In the genomic region with DNA sequence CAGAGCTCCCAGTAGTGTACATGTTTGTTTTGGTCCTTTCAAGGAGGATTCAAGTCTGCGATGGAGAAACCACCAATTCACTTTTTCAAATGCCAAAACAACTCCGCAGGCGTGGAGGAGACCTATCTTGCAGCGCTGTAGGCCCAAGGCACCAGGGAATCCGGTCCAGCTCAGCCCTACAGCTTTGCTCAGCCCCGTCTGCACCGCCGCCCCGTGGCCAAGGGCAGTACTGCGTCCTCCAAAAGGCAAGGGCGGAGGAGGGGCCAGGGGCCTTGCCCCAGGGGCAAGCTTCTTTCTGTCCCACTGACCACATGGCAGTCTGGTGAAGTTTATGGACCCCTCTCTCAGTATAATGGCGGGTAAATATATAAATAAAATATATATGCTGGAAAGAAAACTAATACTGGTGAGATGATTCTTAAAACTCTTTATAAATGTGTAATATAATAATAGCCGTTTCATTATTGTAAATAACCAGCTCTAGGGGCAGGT, we compare ENCODE assay signal across 8 cellular contexts. TPM values are rescaled to one million over a fixed set of nuclear protein-coding genes. Genes with fewer than 3 reads are reported as not detected.
DNase-seq lines count a peak whose midpoint lies in the region; ATAC-seq, FAIRE-seq and TF ChIP-seq lines count a peak whose summit lies in the region.

No MANE protein-coding gene starts in this region.

- H3K4me3 Mint-ChIP-seq in activated CD4-positive, alpha-beta T cell treated with anti-CD3 and anti-CD28 coated beads, Interleukin-2, amount 10 ng/mL, durations not matched to agents 24 days and 14 days, result no peak overlapping the region

- H3K9ac ChIP-seq in HepG2 (ENCODE audit: insufficient read depth, low read depth, low read length), result no peak overlapping the region

- peaks cover 8% of the 10 kb centered on the region for H3K4me1 ChIP-seq in HepG2 (ENCODE audit: insufficient read depth, low read length)

- FAIRE-seq in HepG2 (lab: Jason Lieb, UNC), result peak; percentile 76

- H3K36me3 ChIP-seq in HepG2 (replicated peaks in 1 of 2; ENCODE audit: control insufficient read depth in 1 of 2, insufficient read depth in 2 of 2, low read length in 2 of 2), result no peaks in the 10 kb centered on the region

- TF ChIP-seq EP300 in HepG2 (IDR thresholded peaks at IDR 0.05; ENCODE audit: low read depth in 2 of 2, low read length in 2 of 2) (no peak), HepG2 (CRISPR knock-in tag; IDR thresholded peaks at IDR 0.05; ENCODE audit: borderline replicate concordance) (no peak)

- H3K4me1 Mint-ChIP-seq in activated CD4-positive, alpha-beta T cell treated with anti-CD3 and anti-CD28 coated beads, Interleukin-2, amount 10 ng/mL, durations not matched to agents 24 days and 14 days, result peaks cover 3% of the 10 kb centered on the region

- POLR2A ChIA-PET in HepG2 (lab: Yijun Ruan, JAX), result interaction anchor here (0.5 to 1.5 kb wide), 3 partner anchors 56 to 731 kb away, joined by 3 to 7 read pairs (median 3); partner anchors contain the start of gene DUSP3

- 2% methylated on average over 13 of the region's 13 CpGs for WGBS in HepG2 (ENCODE audit: low lambda C conversion rate)

- peaks cover 4 to 38% of the 10 kb centered on the region in 2 experiments for H3K27me3 ChIP-seq in HepG2 (ENCODE audit: control insufficient read depth in 1 of 2, insufficient read depth in 2 of 2, low read length in 2 of 2)

- no peaks in the 10 kb centered on the region for H3K36me3 Mint-ChIP-seq in activated CD4-positive, alpha-beta T cell treated with anti-CD3 and anti-CD28 coated beads, Interleukin-2, amount 10 ng/mL, durations not matched to agents 24 days and 14 days (ENCODE audit: low read depth)

- no peaks in the 10 kb centered on the region for H3K9me3 Mint-ChIP-seq in activated CD4-positive, alpha-beta T cell treated with anti-CD3 and anti-CD28 coated beads, Interleukin-2, amount 10 ng/mL, durations not matched to agents 24 days and 14 days

- H3K27me3 Mint-ChIP-seq in activated CD4-positive, alpha-beta T cell treated with anti-CD3 and anti-CD28 coated beads, Interleukin-2, amount 10 ng/mL, durations not matched to agents 24 days and 14 days, result peaks cover 8% of the 10 kb centered on the region

- peak; percentile 96 for DNase-seq in AG20443 (ENCODE audit: low spot score)
- peak; percentile 18 for DNase-seq in NCI-H446 treated with DMSO at 0.1 percent for 48 hours (lab: John Stamatoyannopoulos, UW)
- DNase-seq in activated CD4-positive, alpha-beta T cell treated with anti-CD3 and anti-CD28 coated beads, Interleukin-2, amount 10 ng/mL, durations not matched to agents 24 days and 14 days, result peak; percentile 95
- peak; percentile 85 for DNase-seq in coronary artery (ENCODE audit: low spot score)
- peak; percentile 61 for DNase-seq in HepG2 (ENCODE audit: low spot score)
- peak; percentile 20 to 79 (median 37) for DNase-seq in stimulated activated CD4-positive, alpha-beta T cell treated with anti-CD3 and anti-CD28 coated beads, TNF-alpha, amount 100 ng/mL, for 1 hour (ENCODE audit: low read depth in 3 of 3, low spot score in 1 of 3)

- peak; percentile 67 for ATAC-seq in GM21737 (IDR thresholded peaks at IDR 0.05; ENCODE audit: unreplicated experiment)
- ATAC-seq in HepG2, result peak; percentile 96
- no peak for ATAC-seq in HG03354 (IDR thresholded peaks at IDR 0.05; ENCODE audit: poor library complexity, severe bottlenecking, unreplicated experiment)

- peak; percentile 90 for TF ChIP-seq CTCF in coronary artery (IDR thresholded peaks at IDR 0.05)
- peak; percentile 98 for TF ChIP-seq CTCF in HepG2 (CRISPR knock-in tag; IDR thresholded peaks at IDR 0.05)

- TF ChIP-seq RAD21 in HepG2 (CRISPR knock-in tag; IDR thresholded peaks at IDR 0.05), result peak; percentile 92

- H3K4me3 ChIP-seq in coronary artery, result no peak overlapping the region
- no peak overlapping the region for H3K4me3 ChIP-seq in HepG2 (replicated peaks in 1 of 3; ENCODE audit: insufficient read depth in 1 of 3, low read depth in 2 of 3, low read length in 3 of 3)

- no peaks in the 10 kb centered on the region for H4K20me1 ChIP-seq in HepG2 (ENCODE audit: insufficient read depth, low read length)

- no peak overlapping the region for H3K27ac Mint-ChIP-seq in activated CD4-positive, alpha-beta T cell treated with anti-CD3 and anti-CD28 coated beads, Interleukin-2, amount 10 ng/mL, durations not matched to agents 24 days and 14 days

- H3K4me2 ChIP-seq in HepG2 (ENCODE audit: low read depth, low read length), result peak overlapping the region; percentile 38; the same call in 1 of the 2 replicates

- intact Hi-C loops in activated CD4-positive, alpha-beta T cell treated with anti-CD3 and anti-CD28 coated beads, Interleukin-2, amount 10 ng/mL, durations not matched to agents 24 days and 14 days (cut with micrococcal nuclease), result no loop called here
- intact Hi-C loops in HepG2 (cut with micrococcal nuclease; ENCODE audit: unreplicated experiment), result loop anchor here (1.0 kb wide), 3 partner anchors 56 to 152 kb away; no protein-coding TSS in a partner anchor

- in situ Hi-C loops in HepG2 (cut with HindIII; ENCODE audit: extremely low pct_ligation_motif_present, low pct_unique_long_range_greater_than_20kb), result loop anchor here (5.0 kb wide), 1 partner anchor 54 kb away; no protein-coding TSS in a partner anchor

- H2AFZ ChIP-seq in HepG2 (ENCODE audit: low read length), result no peak overlapping the region

- TF ChIP-seq POLR2A in HepG2 (IDR thresholded peaks at IDR 0.05; ENCODE audit: insufficient read depth in 1 of 2, low read depth in 2 of 2, low read length in 2 of 2), result no peak

- CTCF ChIA-PET in HepG2 (lab: Yijun Ruan, JAX; ENCODE audit: low intra/inter-chr PET ratio, low total read pairs), result interaction anchor here (0.6 to 2.7 kb wide), 5 partner anchors 55 to 152 kb away, joined by 3 to 31 read pairs (median 16); partner anchors contain the start of gene DUSP3

- H3K27ac ChIP-seq in coronary artery, result peak overlapping the region in 1 of 2 donors; percentile 3
- no peak overlapping the region for H3K27ac ChIP-seq in HepG2 (ENCODE audit: extremely low read length, insufficient read depth, low read length)

- no TSS peak for BruUV-seq in HepG2 (replicated peaks; lab: Mats Ljungman, UMichigan)

- no peaks in the 10 kb centered on the region for H3K9me3 ChIP-seq in HepG2 (ENCODE audit: low read length)

- H3K79me2 ChIP-seq in HepG2 (ENCODE audit: insufficient read depth, low read length), result no peaks in the 10 kb centered on the region

TF ChIP-seq in HepG2, 621 proteins besides CTCF, POLR2A, EP300 and RAD21 (continues in another document):
- TF ChIP-seq SMC3 (IDR thresholded peaks at IDR 0.05; ENCODE audit: low read length), result peak; percentile 64

RNA-seq across cellular contexts. Expression of gene CD300LG, which starts 0.7 kb away (rescaled TPM):
- total RNA-seq in activated CD4-positive, alpha-beta T cell treated with anti-CD3 and anti-CD28 coated beads, Interleukin-2, amount 10 ng/mL, durations not matched to agents 24 days and 14 days, result not detected in 2 replicates
- not detected in 2 replicates for total RNA-seq in HepG2 (2016; rRNA removed; fragmentation: Illumina TruSeq; extraction: Trizol)
- not detected in 2 replicates for total RNA-seq in HepG2 (2016; cell fraction: cytosol; rRNA removed; fragmentation: Illumina TruSeq; extraction: Trizol; ENCODE audit: low read depth)
- total RNA-seq in HepG2 (2016; cell fraction: insoluble cytoplasmic fraction; rRNA removed; fragmentation: Illumina TruSeq; extraction: Trizol), result not detected in 2 replicates
- not detected in 2 replicates for total RNA-seq in HepG2 (2016; cell fraction: membrane; rRNA removed; fragmentation: Illumina TruSeq; extraction: Trizol)
- total RNA-seq in HepG2 (2016; cell fraction: nucleus; rRNA removed; fragmentation: Illumina TruSeq; extraction: Trizol), result not detected in 2 replicates
- not detected in 2 replicates for polyA plus RNA-seq in HepG2 (2011; rRNA removed)
- not detected in 2 replicates for polyA plus RNA-seq in HepG2 (2011; cell fraction: cytosol; rRNA removed)
- not detected in 2 replicates for polyA plus RNA-seq in HepG2 (2011; cell fraction: nucleus; rRNA removed)
- not detected in 2 replicates for polyA plus RNA-seq in HepG2 (2012)
- not detected in 2 replicates for polyA plus RNA-seq in HepG2 (2016; cell fraction: cytosol; fragmentation: Illumina TruSeq; extraction: Trizol; ENCODE audit: low read depth)
- polyA plus RNA-seq in HepG2 (2016; cell fraction: insoluble cytoplasmic fraction; fragmentation: Illumina TruSeq; extraction: Trizol; ENCODE audit: low read depth), result not detected in 2 replicates
- polyA plus RNA-seq in HepG2 (2016; cell fraction: membrane; fragmentation: Illumina TruSeq; extraction: Trizol; ENCODE audit: low read depth), result not detected in 2 replicates
- polyA plus RNA-seq in HepG2 (2016; cell fraction: nucleus; fragmentation: Illumina TruSeq; extraction: Trizol; ENCODE audit: insufficient read depth, low read depth), result not detected in 2 replicates
- not detected in 2 replicates for polyA minus RNA-seq in HepG2 (2011; rRNA and poly(A)+ RNA removed; ENCODE audit: low replicate concordance)
- not detected in 2 replicates for polyA minus RNA-seq in HepG2 (2011; cell fraction: cytosol; rRNA and poly(A)+ RNA removed)
- polyA minus RNA-seq in HepG2 (2011; cell fraction: nucleus; rRNA and poly(A)+ RNA removed), result not detected in 2 replicates

RNA-seq across cellular contexts. Expression of gene MPP3, which starts 13.3 kb away (rescaled TPM):
- 0.63 TPM in 1 of 2 replicates, not detected in the other for total RNA-seq in activated CD4-positive, alpha-beta T cell treated with anti-CD3 and anti-CD28 coated beads, Interleukin-2, amount 10 ng/mL, durations not matched to agents 24 days and 14 days
- 0.83 and 0.91 TPM in 2 replicates for total RNA-seq in HepG2 (2016; rRNA removed; fragmentation: Illumina TruSeq; extraction: Trizol)
- 0.53 and 0.81 TPM in 2 replicates for total RNA-seq in HepG2 (2016; cell fraction: cytosol; rRNA removed; fragmentation: Illumina TruSeq; extraction: Trizol; ENCODE audit: low read depth)
- total RNA-seq in HepG2 (2016; cell fraction: insoluble cytoplasmic fraction; rRNA removed; fragmentation: Illumina TruSeq; extraction: Trizol), result 0.37 and 1.2 TPM in 2 replicates
- total RNA-seq in HepG2 (2016; cell fraction: membrane; rRNA removed; fragmentation: Illumina TruSeq; extraction: Trizol), result 0.62 and 0.65 TPM in 2 replicates
- 2.3 and 3.0 TPM in 2 replicates for total RNA-seq in HepG2 (2016; cell fraction: nucleus; rRNA removed; fragmentation: Illumina TruSeq; extraction: Trizol)
- 1.8 and 2.4 TPM in 2 replicates for polyA plus RNA-seq in HepG2 (2011; rRNA removed)
- 0.40 and 0.73 TPM in 2 replicates for polyA plus RNA-seq in HepG2 (2011; cell fraction: cytosol; rRNA removed)
- 8.8 and 12.8 TPM in 2 replicates for polyA plus RNA-seq in HepG2 (2011; cell fraction: nucleus; rRNA removed)
- 1.4 and 1.5 TPM in 2 replicates for polyA plus RNA-seq in HepG2 (2012)
- polyA plus RNA-seq in HepG2 (2016; cell fraction: cytosol; fragmentation: Illumina TruSeq; extraction: Trizol; ENCODE audit: low read depth), result 0.20 and 0.42 TPM in 2 replicates
- polyA plus RNA-seq in HepG2 (2016; cell fraction: insoluble cytoplasmic fraction; fragmentation: Illumina TruSeq; extraction: Trizol; ENCODE audit: low read depth), result 0.34 and 0.46 TPM in 2 replicates
- polyA plus RNA-seq in HepG2 (2016; cell fraction: membrane; fragmentation: Illumina TruSeq; extraction: Trizol; ENCODE audit: low read depth), result 0.26 and 0.42 TPM in 2 replicates
- 4.1 and 6.3 TPM in 2 replicates for polyA plus RNA-seq in HepG2 (2016; cell fraction: nucleus; fragmentation: Illumina TruSeq; extraction: Trizol; ENCODE audit: insufficient read depth, low read depth)
- 2.6 and 21.0 TPM in 2 replicates for polyA minus RNA-seq in HepG2 (2011; rRNA and poly(A)+ RNA removed; ENCODE audit: low replicate concordance)
- 0.49 TPM in 1 of 2 replicates, not detected in the other for polyA minus RNA-seq in HepG2 (2011; cell fraction: cytosol; rRNA and poly(A)+ RNA removed)
- polyA minus RNA-seq in HepG2 (2011; cell fraction: nucleus; rRNA and poly(A)+ RNA removed), result 3.4 and 4.4 TPM in 2 replicates

Comparison
In these comparisons a context has a peak if more than half of its experiments do, and no peak if none do; other contexts are left out.
1. DNase-seq: peak in every context shown above with its lines; median percentile 96 in AG20443; 95 in activated CD4-positive, alpha-beta T cell treated with anti-CD3 and anti-CD28 coated beads, Interleukin-2, amount 10 ng/mL, durations not matched to agents 24 days and 14 days; 85 in coronary artery; 61 in HepG2; 37 in stimulated activated CD4-positive, alpha-beta T cell treated with anti-CD3 and anti-CD28 coated beads, TNF-alpha, amount 100 ng/mL, for 1 hour; 18 in NCI-H446 treated with DMSO at 0.1 percent for 48 hours.